Comparison of ENCODE assay signal across 1 cellular context in the genomic region with DNA sequence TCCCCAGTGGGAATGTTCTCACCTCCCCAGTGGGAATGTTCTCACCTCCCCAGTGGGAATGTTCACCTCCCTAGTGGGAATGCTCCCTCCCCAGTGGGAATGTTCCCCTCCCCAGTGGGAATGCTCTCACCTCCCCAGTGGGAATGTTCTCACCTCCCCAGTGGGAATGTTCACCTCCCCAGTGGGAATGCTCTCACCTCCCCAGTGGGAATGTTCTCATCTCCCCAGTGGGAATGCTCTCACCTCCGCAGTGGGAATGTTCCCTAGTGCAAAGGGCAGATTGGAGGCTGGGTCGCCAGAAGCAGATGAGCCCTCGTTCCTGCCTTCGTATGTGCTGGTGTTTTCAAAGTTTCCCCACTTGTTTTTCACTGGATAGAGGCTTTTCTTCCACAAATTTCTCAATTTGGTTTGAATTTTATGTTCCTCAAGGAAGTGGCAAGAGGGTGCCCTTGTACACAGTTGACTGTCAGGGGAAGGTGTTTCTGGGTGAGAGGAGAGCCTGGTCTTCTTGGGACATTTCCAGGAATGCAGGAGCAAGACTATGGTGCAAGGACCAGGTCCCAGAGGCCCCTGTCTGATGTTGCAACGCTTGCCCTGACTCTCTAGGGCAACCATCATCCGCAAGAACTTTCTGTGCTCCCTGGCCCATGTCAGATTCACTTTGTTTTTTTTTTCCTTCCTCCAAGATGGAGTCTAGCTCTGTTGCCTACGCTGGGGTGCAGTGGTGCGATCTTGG.
TF ChIP-seq lines count a peak whose summit lies in the region.

No MANE protein-coding gene starts in this region.

TF ChIP-seq in HEK293, 187 proteins besides CTCF, POLR2A, EP300 and RAD21 (continued from another document):
- peak; percentile 60; the same call in 1 of the 2 replicates for TF ChIP-seq IKZF3 (tag by site-specific recombination; IDR thresholded peaks at IDR 0.05)
